Comparison of ENCODE assay signal across 1 cellular context in the genomic region with DNA sequence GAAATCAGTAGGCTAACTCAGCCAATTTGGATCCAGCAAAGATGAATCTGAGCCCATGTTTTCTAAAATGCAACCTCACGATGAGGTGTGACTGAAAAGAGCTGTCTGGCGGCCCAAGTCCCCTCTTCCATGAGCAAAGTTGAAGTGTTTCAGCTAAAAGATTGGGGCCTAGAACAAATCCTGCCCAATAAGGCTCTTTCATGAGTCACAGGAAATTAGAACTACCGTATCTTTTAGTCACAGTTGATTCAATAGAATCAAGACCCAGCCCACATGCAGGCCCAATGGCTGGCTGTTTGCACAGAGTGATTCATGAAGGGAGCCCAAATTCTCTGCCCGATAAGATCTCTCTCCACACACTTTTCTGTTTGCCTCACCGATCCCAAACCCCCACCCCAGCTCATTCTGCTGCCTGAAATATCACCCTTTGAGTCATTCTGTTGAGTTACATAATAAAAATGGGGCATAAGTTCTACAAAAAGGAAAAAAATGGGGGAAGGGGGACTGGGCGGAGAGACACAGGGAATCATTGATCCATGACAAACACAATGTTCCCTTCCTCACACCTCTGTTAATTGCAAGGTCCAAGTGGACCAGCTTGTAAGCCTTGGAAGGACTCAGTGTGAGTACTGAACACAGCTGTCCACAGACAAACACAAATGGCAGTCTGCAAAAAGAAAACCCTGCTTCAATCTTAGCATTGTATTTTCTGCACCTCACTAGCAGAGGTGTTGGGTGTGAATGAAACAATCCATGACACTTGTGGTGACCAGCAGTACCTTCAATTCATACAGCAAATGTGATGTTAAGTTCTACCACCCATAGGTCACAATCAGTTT.
TF ChIP-seq lines count a peak whose summit lies in the region.

No MANE protein-coding gene starts in this region.

TF ChIP-seq in HepG2, 621 proteins besides CTCF, POLR2A, EP300 and RAD21 (continued from another document and continues in another):
- TF ChIP-seq, protein P1, sequence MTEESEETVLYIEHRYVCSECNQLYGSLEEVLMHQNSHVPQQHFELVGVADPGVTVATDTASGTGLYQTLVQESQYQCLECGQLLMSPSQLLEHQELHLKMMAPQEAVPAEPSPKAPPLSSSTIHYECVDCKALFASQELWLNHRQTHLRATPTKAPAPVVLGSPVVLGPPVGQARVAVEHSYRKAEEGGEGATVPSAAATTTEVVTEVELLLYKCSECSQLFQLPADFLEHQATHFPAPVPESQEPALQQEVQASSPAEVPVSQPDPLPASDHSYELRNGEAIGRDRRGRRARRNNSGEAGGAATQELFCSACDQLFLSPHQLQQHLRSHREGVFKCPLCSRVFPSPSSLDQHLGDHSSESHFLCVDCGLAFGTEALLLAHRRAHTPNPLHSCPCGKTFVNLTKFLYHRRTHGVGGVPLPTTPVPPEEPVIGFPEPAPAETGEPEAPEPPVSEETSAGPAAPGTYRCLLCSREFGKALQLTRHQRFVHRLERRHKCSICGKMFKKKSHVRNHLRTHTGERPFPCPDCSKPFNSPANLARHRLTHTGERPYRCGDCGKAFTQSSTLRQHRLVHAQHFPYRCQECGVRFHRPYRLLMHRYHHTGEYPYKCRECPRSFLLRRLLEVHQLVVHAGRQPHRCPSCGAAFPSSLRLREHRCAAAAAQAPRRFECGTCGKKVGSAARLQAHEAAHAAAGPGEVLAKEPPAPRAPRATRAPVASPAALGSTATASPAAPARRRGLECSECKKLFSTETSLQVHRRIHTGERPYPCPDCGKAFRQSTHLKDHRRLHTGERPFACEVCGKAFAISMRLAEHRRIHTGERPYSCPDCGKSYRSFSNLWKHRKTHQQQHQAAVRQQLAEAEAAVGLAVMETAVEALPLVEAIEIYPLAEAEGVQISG (CRISPR knock-in tag; IDR thresholded peaks at IDR 0.05) = peak; percentile 58; the same call in 1 of the 2 replicates
- no peak for TF ChIP-seq ZNF451 (CRISPR knock-in tag; IDR thresholded peaks at IDR 0.05)
- TF ChIP-seq, protein P2, sequence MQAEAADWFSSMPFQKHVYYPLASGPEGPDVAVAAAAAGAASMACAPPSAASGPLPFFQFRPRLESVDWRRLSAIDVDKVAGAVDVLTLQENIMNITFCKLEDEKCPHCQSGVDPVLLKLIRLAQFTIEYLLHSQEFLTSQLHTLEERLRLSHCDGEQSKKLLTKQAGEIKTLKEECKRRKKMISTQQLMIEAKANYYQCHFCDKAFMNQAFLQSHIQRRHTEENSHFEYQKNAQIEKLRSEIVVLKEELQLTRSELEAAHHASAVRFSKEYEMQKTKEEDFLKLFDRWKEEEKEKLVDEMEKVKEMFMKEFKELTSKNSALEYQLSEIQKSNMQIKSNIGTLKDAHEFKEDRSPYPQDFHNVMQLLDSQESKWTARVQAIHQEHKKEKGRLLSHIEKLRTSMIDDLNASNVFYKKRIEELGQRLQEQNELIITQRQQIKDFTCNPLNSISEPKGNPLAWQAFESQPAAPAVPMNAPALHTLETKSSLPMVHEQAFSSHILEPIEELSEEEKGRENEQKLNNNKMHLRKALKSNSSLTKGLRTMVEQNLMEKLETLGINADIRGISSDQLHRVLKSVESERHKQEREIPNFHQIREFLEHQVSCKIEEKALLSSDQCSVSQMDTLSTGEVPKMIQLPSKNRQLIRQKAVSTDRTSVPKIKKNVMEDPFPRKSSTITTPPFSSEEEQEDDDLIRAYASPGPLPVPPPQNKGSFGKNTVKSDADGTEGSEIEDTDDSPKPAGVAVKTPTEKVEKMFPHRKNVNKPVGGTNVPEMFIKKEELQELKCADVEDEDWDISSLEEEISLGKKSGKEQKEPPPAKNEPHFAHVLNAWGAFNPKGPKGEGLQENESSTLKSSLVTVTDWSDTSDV (CRISPR knock-in tag; IDR thresholded peaks at IDR 0.05) = no peak
- TF ChIP-seq, protein P3, sequence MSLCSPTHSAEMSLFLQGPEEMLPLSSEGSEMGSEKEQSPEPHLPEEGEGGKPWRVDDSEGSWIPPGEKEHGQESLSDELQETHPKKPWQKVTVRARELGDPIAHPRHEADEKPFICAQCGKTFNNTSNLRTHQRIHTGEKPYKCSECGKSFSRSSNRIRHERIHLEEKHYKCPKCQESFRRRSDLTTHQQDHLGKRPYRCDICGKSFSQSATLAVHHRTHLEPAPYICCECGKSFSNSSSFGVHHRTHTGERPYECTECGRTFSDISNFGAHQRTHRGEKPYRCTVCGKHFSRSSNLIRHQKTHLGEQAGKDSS (CRISPR knock-in tag; IDR thresholded peaks at IDR 0.05; ENCODE audit: borderline replicate concordance, low read depth) = 0 out of 2 replicates have a peak, but pooled peaks have one; percentile 19
- TF ChIP-seq PHF20 (CRISPR knock-in tag; IDR thresholded peaks at IDR 0.05) = no peak
- TF ChIP-seq TEAD2 (CRISPR knock-in tag; IDR thresholded peaks at IDR 0.05) = no peak
- TF ChIP-seq, protein P4, sequence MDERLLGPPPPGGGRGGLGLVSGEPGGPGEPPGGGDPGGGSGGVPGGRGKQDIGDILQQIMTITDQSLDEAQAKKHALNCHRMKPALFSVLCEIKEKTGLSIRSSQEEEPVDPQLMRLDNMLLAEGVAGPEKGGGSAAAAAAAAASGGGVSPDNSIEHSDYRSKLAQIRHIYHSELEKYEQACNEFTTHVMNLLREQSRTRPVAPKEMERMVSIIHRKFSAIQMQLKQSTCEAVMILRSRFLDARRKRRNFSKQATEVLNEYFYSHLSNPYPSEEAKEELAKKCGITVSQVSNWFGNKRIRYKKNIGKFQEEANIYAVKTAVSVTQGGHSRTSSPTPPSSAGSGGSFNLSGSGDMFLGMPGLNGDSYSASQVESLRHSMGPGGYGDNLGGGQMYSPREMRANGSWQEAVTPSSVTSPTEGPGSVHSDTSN (CRISPR knock-in tag; IDR thresholded peaks at IDR 0.05) = no peak
- TF ChIP-seq GATAD2A (CRISPR knock-in tag; IDR thresholded peaks at IDR 0.05) = peak; percentile 88
- no peak for TF ChIP-seq ZNF367 (CRISPR knock-in tag; IDR thresholded peaks at IDR 0.05; ENCODE audit: borderline replicate concordance)
- peak; percentile 67; the same call in 1 of the 2 replicates for TF ChIP-seq NR2F6 (IDR thresholded peaks at IDR 0.05)
- peak; percentile 51; the same call in 1 of the 2 replicates for TF ChIP-seq NR2F6 (CRISPR knock-in tag; IDR thresholded peaks at IDR 0.05)
- TF ChIP-seq TBL1XR1 (IDR thresholded peaks at IDR 0.05; ENCODE audit: borderline replicate concordance, low read length, partially characterized antibody) = no peak
- TF ChIP-seq DNMT1 (CRISPR knock-in tag; IDR thresholded peaks at IDR 0.05) = no peak
- TF ChIP-seq POLR2AphosphoS5 (IDR thresholded peaks at IDR 0.05; ENCODE audit: low read depth, low read length) = no peak
- no peak for TF ChIP-seq ZFP1 (CRISPR knock-in tag; IDR thresholded peaks at IDR 0.05)
- TF ChIP-seq ZNF17 (CRISPR knock-in tag; IDR thresholded peaks at IDR 0.05) = no peak
- TF ChIP-seq ARNT (IDR thresholded peaks at IDR 0.05) = no peak
- peak; percentile 73; the same call in 1 of the 2 replicates for TF ChIP-seq ATF1 (CRISPR knock-in tag; IDR thresholded peaks at IDR 0.05)
- TF ChIP-seq MAFG (CRISPR knock-in tag; IDR thresholded peaks at IDR 0.05) = no peak
- TF ChIP-seq, protein P5, sequence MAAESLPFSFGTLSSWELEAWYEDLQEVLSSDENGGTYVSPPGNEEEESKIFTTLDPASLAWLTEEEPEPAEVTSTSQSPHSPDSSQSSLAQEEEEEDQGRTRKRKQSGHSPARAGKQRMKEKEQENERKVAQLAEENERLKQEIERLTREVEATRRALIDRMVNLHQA (CRISPR knock-in tag; IDR thresholded peaks at IDR 0.05) = no peak
- TF ChIP-seq ZFAT (CRISPR knock-in tag; conservative IDR thresholded peaks at IDR 0.05) = no peak
- TF ChIP-seq NCOR1 (IDR thresholded peaks at IDR 0.05; ENCODE audit: borderline replicate concordance, low read length) = peak; percentile 70; the same call in 1 of the 2 replicates
- TF ChIP-seq YEATS2 (CRISPR knock-in tag; IDR thresholded peaks at IDR 0.05; ENCODE audit: borderline replicate concordance) = no peak; the same call in 1 of the 2 replicates
- TF ChIP-seq, protein P6, sequence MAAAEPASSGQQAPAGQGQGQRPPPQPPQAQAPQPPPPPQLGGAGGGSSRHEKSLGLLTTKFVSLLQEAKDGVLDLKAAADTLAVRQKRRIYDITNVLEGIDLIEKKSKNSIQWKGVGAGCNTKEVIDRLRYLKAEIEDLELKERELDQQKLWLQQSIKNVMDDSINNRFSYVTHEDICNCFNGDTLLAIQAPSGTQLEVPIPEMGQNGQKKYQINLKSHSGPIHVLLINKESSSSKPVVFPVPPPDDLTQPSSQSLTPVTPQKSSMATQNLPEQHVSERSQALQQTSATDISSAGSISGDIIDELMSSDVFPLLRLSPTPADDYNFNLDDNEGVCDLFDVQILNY (CRISPR knock-in tag; conservative IDR thresholded peaks at IDR 0.05) = no peak
- TF ChIP-seq MYNN (CRISPR knock-in tag; IDR thresholded peaks at IDR 0.05; ENCODE audit: low read depth) = 0 out of 2 replicates have a peak, but pooled peaks have one; percentile 46
- TF ChIP-seq, protein P7, sequence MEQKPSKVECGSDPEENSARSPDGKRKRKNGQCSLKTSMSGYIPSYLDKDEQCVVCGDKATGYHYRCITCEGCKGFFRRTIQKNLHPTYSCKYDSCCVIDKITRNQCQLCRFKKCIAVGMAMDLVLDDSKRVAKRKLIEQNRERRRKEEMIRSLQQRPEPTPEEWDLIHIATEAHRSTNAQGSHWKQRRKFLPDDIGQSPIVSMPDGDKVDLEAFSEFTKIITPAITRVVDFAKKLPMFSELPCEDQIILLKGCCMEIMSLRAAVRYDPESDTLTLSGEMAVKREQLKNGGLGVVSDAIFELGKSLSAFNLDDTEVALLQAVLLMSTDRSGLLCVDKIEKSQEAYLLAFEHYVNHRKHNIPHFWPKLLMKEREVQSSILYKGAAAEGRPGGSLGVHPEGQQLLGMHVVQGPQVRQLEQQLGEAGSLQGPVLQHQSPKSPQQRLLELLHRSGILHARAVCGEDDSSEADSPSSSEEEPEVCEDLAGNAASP (CRISPR knock-in tag; IDR thresholded peaks at IDR 0.05; ENCODE audit: borderline replicate concordance) = no peak; the same call in 1 of the 2 replicates
- TF ChIP-seq ZFP41 (CRISPR knock-in tag; IDR thresholded peaks at IDR 0.05; ENCODE audit: borderline replicate concordance) = no peak
- TF ChIP-seq ZNF792 (CRISPR knock-in tag; IDR thresholded peaks at IDR 0.05) = 0 out of 2 replicates have a peak, but pooled peaks have one; percentile 30
- peak; percentile 38; the same call in 1 of the 2 replicates for TF ChIP-seq CCDC6 (CRISPR knock-in tag; IDR thresholded peaks at IDR 0.05)
- no peak for TF ChIP-seq KLF9 (CRISPR knock-in tag; IDR thresholded peaks at IDR 0.05; ENCODE audit: low read depth)
- no peak for TF ChIP-seq U2AF1 (optimal IDR thresholded peaks at IDR 0.05; ENCODE audit: low read depth, low read length)
- TF ChIP-seq, protein P8, sequence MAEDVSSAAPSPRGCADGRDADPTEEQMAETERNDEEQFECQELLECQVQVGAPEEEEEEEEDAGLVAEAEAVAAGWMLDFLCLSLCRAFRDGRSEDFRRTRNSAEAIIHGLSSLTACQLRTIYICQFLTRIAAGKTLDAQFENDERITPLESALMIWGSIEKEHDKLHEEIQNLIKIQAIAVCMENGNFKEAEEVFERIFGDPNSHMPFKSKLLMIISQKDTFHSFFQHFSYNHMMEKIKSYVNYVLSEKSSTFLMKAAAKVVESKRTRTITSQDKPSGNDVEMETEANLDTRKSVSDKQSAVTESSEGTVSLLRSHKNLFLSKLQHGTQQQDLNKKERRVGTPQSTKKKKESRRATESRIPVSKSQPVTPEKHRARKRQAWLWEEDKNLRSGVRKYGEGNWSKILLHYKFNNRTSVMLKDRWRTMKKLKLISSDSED (CRISPR knock-in tag; IDR thresholded peaks at IDR 0.05) = no peak
- TF ChIP-seq ELF4 (CRISPR knock-in tag; IDR thresholded peaks at IDR 0.05; ENCODE audit: borderline replicate concordance) = no peak
- TF ChIP-seq, protein P9, sequence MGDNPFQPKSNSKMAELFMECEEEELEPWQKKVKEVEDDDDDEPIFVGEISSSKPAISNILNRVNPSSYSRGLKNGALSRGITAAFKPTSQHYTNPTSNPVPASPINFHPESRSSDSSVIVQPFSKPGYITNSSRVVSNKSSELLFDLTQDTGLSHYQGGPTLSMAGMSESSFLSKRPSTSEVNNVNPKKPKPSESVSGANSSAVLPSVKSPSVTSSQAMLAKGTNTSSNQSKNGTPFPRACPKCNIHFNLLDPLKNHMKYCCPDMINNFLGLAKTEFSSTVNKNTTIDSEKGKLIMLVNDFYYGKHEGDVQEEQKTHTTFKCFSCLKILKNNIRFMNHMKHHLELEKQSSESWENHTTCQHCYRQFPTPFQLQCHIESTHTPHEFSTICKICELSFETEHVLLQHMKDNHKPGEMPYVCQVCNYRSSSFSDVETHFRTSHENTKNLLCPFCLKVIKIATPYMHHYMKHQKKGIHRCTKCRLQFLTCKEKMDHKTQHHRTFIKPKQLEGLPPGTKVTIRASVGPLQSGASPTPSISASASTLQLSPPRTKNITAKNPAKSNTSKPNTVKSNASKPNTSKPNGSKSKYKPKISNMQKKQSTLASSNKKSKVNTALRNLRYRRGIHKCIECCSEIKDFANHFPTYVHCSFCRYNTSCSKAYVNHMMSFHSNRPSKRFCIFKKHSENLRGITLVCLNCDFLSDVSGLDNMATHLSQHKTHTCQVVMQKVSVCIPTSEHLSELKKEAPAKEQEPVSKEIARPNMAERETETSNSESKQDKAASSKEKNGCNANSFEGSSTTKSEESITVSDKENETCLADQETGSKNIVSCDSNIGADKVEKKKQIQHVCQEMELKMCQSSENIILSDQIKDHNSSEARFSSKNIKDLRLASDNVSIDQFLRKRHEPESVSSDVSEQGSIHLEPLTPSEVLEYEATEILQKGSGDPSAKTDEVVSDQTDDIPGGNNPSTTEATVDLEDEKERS (CRISPR knock-in tag; IDR thresholded peaks at IDR 0.05) = peak; percentile 78
- TF ChIP-seq ZNF768 (CRISPR knock-in tag; IDR thresholded peaks at IDR 0.05) = no peak
- TF ChIP-seq, protein P10, sequence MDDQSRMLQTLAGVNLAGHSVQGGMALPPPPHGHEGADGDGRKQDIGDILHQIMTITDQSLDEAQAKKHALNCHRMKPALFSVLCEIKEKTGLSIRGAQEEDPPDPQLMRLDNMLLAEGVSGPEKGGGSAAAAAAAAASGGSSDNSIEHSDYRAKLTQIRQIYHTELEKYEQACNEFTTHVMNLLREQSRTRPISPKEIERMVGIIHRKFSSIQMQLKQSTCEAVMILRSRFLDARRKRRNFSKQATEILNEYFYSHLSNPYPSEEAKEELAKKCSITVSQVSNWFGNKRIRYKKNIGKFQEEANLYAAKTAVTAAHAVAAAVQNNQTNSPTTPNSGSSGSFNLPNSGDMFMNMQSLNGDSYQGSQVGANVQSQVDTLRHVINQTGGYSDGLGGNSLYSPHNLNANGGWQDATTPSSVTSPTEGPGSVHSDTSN (CRISPR knock-in tag; IDR thresholded peaks at IDR 0.05; ENCODE audit: borderline replicate concordance) = no peak
